8 cellular contexts compared by ENCODE assay signal in genomic region chr16:74709477-74709877, GRCh38. TPM values are rescaled to one million over a fixed set of nuclear protein-coding genes. Genes with fewer than 3 reads are reported as not detected.
A peak's percentile ranks its signal among the peaks of the same experiment; 100 is the strongest.
DNase-seq lines count a peak whose midpoint lies in the region; ATAC-seq and TF ChIP-seq lines count a peak whose summit lies in the region.

No MANE protein-coding gene starts in this region.

- TF ChIP-seq CTCF in AG04449 (IDR thresholded peaks at IDR 0.05; ENCODE audit: insufficient read depth, low read length, missing control alignments), result peak; percentile 93

- H3K36me3 Mint-ChIP-seq in central memory CD8-positive, alpha-beta T cell (ENCODE audit: insufficient read depth), result no peaks in the 10 kb centered on the region

- no peak overlapping the region for H3K4me3 ChIP-seq in AG04449 (ENCODE audit: low read depth, low read length)

- H3K27me3 Mint-ChIP-seq in central memory CD8-positive, alpha-beta T cell, result no peaks in the 10 kb centered on the region

- POLR2A ChIA-PET in AG04449 (lab: Yijun Ruan, JAX), result no interaction called here

- DNase-seq in AG04449 (ENCODE audit: low read depth, low spot score), result no peak
- DNase-seq in NCI-H446 treated with DMSO at 0.1 percent for 48 hours (lab: John Stamatoyannopoulos, UW), result peak; percentile 21
- DNase-seq in activated CD4-positive, alpha-beta T cell treated with anti-CD3 and anti-CD28 coated beads for 24 hours (ENCODE audit: low read depth in 2 of 2), result peak; percentile 73 to 77
- DNase-seq in central memory CD8-positive, alpha-beta T cell (ENCODE audit: low spot score in 2 of 2), result peak; percentile 65 to 69
- DNase-seq in left colon, result peak; percentile 48 to 83
- DNase-seq in stimulated activated CD4-positive, alpha-beta T cell treated with anti-CD3 and anti-CD28 coated beads, Interleukin-2, amount 100 ng/mL, for 48 hours, result peak; percentile 80 to 86

- H3K9me3 Mint-ChIP-seq in central memory CD8-positive, alpha-beta T cell, result no peaks in the 10 kb centered on the region

- peak overlapping the region; percentile 70 for H3K27ac Mint-ChIP-seq in central memory CD8-positive, alpha-beta T cell (ENCODE audit: low read depth)

- ATAC-seq in GM18867 (IDR thresholded peaks at IDR 0.05; ENCODE audit: unreplicated experiment), result peak; percentile 93
- ATAC-seq in HG03159 (IDR thresholded peaks at IDR 0.05; ENCODE audit: unreplicated experiment), result peak; percentile 79
- ATAC-seq in central memory CD8-positive, alpha-beta T cell (replicated peaks; ENCODE audit: extremely low read depth, poor library complexity, severe bottlenecking), result peak; percentile 87
- peak; percentile 94 for ATAC-seq in left colon

- H3K4me3 Mint-ChIP-seq in central memory CD8-positive, alpha-beta T cell, result no peak overlapping the region

- CTCF ChIA-PET in AG04449 (lab: Yijun Ruan, JAX), result interaction anchor here (0.9 to 14.6 kb wide), 9 partner anchors 10 to 402 kb away, joined by 3 to 326 read pairs (median 5); partner anchors contain the start of gene MLKL

- peaks cover 6% of the 10 kb centered on the region for H3K4me1 Mint-ChIP-seq in central memory CD8-positive, alpha-beta T cell

- intact Hi-C loops in left colon (cut with DNase I, micrococcal nuclease), result loop anchor here in 1 of 2 donors (5.0 kb wide), 1 partner anchor 153 kb away; no protein-coding TSS in a partner anchor

RNA-seq across cellular contexts. Expression of gene MLKL, which starts 8.8 kb away (rescaled TPM):
- 10 to 100 TPM; 15.9 to 24.4 TPM for total RNA-seq in left colon

RNA-seq across cellular contexts. Expression of gene RFWD3, which starts 42.8 kb away (rescaled TPM):
- total RNA-seq in left colon, result 10 to 100 TPM; 19.5 to 24.6 TPM
